Comparison of ENCODE assay signal across 15 cellular contexts in genomic region chr4:12409507-12410190, GRCh38.
DNase-seq lines count a peak whose midpoint lies in the region; ATAC-seq and TF ChIP-seq lines count a peak whose summit lies in the region.
"Had no signal": no experiment of that assay in that cellular context is flagged by ENCODE, and none has a peak within 500 bp of the region (broad histone marks: within the 10 kb centered on the region; RNA-seq: fewer than 3 reads in every experiment).

No MANE protein-coding gene starts in this region.

- peaks cover 5% of the 10 kb centered on the region for H3K9me3 Mint-ChIP-seq in activated naive CD8-positive, alpha-beta T cell treated with anti-CD3 and anti-CD28 coated beads, Interleukin-2, amount 50 U/mL, for 24 hours
- H3K9me3 Mint-ChIP-seq in activated naive CD8-positive, alpha-beta T cell treated with anti-CD3 and anti-CD28 coated beads for 36 hours: peaks cover 4% of the 10 kb centered on the region
- H3K9me3 Mint-ChIP-seq: activated B cell treated with CpG ODN at 0.5 μM for 24 hours had no signal

- no peak overlapping the region for H3K27ac ChIP-seq in RWPE1
- H3K27ac ChIP-seq: transverse colon had no signal

- H3K27ac Mint-ChIP-seq in activated naive CD8-positive, alpha-beta T cell treated with anti-CD3 and anti-CD28 coated beads, Interleukin-2, amount 50 U/mL, for 24 hours: no peak overlapping the region
- no peak overlapping the region for H3K27ac Mint-ChIP-seq in activated naive CD8-positive, alpha-beta T cell treated with anti-CD3 and anti-CD28 coated beads for 36 hours
- H3K27ac Mint-ChIP-seq: activated B cell treated with CpG ODN at 0.5 μM for 24 hours, endodermal cell had no signal

- CTCF ChIA-PET in RWPE1 (lab: Yijun Ruan, JAX): interaction anchor here (0.7 kb wide), 1 partner anchor 1004 kb away, joined by 3 read pairs; no protein-coding TSS in a partner anchor

- POLR2A ChIA-PET in RWPE1 (lab: Yijun Ruan, JAX; ENCODE audit: low non-redundant PET): no interaction called here

- no peaks in the 10 kb centered on the region for H3K4me1 Mint-ChIP-seq in activated naive CD8-positive, alpha-beta T cell treated with anti-CD3 and anti-CD28 coated beads, Interleukin-2, amount 50 U/mL, for 24 hours
- H3K4me1 Mint-ChIP-seq in activated naive CD8-positive, alpha-beta T cell treated with anti-CD3 and anti-CD28 coated beads for 36 hours: no peaks in the 10 kb centered on the region
- H3K4me1 Mint-ChIP-seq: activated B cell treated with CpG ODN at 0.5 μM for 24 hours had no signal

- ATAC-seq in activated naive CD8-positive, alpha-beta T cell treated with anti-CD3 and anti-CD28 coated beads, Interleukin-2, amount 50 U/mL, for 24 hours: peak; percentile 36
- ATAC-seq in HG02678 (IDR thresholded peaks at IDR 0.05; ENCODE audit: unreplicated experiment): no peak

- H3K36me3 Mint-ChIP-seq in activated naive CD8-positive, alpha-beta T cell treated with anti-CD3 and anti-CD28 coated beads, Interleukin-2, amount 50 U/mL, for 24 hours (ENCODE audit: low read depth): no peaks in the 10 kb centered on the region
- H3K36me3 Mint-ChIP-seq in activated naive CD8-positive, alpha-beta T cell treated with anti-CD3 and anti-CD28 coated beads for 36 hours: no peaks in the 10 kb centered on the region

- H3K4me3 ChIP-seq in fibroblast of the aortic adventitia (ENCODE audit: low read depth, low read length): no peak overlapping the region
- H3K4me3 ChIP-seq: MG63, transverse colon had no signal

- peak; percentile 29; the same call in 1 of the 2 replicates for TF ChIP-seq CTCF in RWPE1 (conservative IDR thresholded peaks at IDR 0.05; ENCODE audit: low read depth)
- peak; percentile 53 for TF ChIP-seq CTCF in fibroblast of the aortic adventitia (IDR thresholded peaks at IDR 0.05; ENCODE audit: insufficient read depth, low read length)

- no peak overlapping the region for H3K4me3 Mint-ChIP-seq in activated naive CD8-positive, alpha-beta T cell treated with anti-CD3 and anti-CD28 coated beads, Interleukin-2, amount 50 U/mL, for 24 hours
- no peak overlapping the region for H3K4me3 Mint-ChIP-seq in activated naive CD8-positive, alpha-beta T cell treated with anti-CD3 and anti-CD28 coated beads for 36 hours
- H3K4me3 Mint-ChIP-seq: activated B cell treated with CpG ODN at 0.5 μM for 24 hours, endodermal cell had no signal

- H3K27me3 Mint-ChIP-seq in activated naive CD8-positive, alpha-beta T cell treated with anti-CD3 and anti-CD28 coated beads, Interleukin-2, amount 50 U/mL, for 24 hours: no peaks in the 10 kb centered on the region
- no peaks in the 10 kb centered on the region for H3K27me3 Mint-ChIP-seq in activated naive CD8-positive, alpha-beta T cell treated with anti-CD3 and anti-CD28 coated beads for 36 hours
- H3K27me3 Mint-ChIP-seq: activated B cell treated with CpG ODN at 0.5 μM for 24 hours had no signal

- no peak for DNase-seq in activated naive CD8-positive, alpha-beta T cell treated with anti-CD3 and anti-CD28 coated beads, Interleukin-2, amount 50 U/mL, for 24 hours
- DNase-seq in activated naive CD8-positive, alpha-beta T cell treated with anti-CD3 and anti-CD28 coated beads for 36 hours: no peak
- DNase-seq in RWPE1 (ENCODE audit: low spot score) (peak; percentile 45), fibroblast of the aortic adventitia (ENCODE audit: low read depth) (peak; percentile 80), stromal cell of bone marrow (ENCODE audit: low read depth) (peak; percentile 13), epidermal melanocyte (ENCODE audit: insufficient read length, low spot score) (no peak), GM19240 (ENCODE audit: insufficient read length, low spot score) (no peak)
- DNase-seq: activated B cell treated with CpG ODN at 0.5 μM for 24 hours, amygdala, endodermal cell, MG63, NCI-H2227 treated with DMSO at 0.1 percent for 48 hours, SHP77, transverse colon had no signal

Comparison
In these comparisons a context has a peak if more than half of its experiments do, and no peak if none do; other contexts are left out.
1. DNase-seq: peak in RWPE1 (single experiment), fibroblast of the aortic adventitia (single experiment) and stromal cell of bone marrow (single experiment); none in activated naive CD8-positive, alpha-beta T cell treated with anti-CD3 and anti-CD28 coated beads, Interleukin-2, amount 50 U/mL, for 24 hours (single experiment), activated naive CD8-positive, alpha-beta T cell treated with anti-CD3 and anti-CD28 coated beads for 36 hours (single experiment), epidermal melanocyte (single experiment) and GM19240 (single experiment).